Comparison of ENCODE assay signal across 3 cellular contexts in genomic region chr1:2611621-2612437, GRCh38.
TF ChIP-seq lines count a peak whose summit lies in the region.

No MANE protein-coding gene starts in this region.

TF ChIP-seq in HEK293, 187 proteins besides CTCF, POLR2A, EP300 and RAD21:
- TF ChIP-seq ZXDB (tag by site-specific recombination; IDR thresholded peaks at IDR 0.05) (no peak), ZBTB6 (tag by site-specific recombination; IDR thresholded peaks at IDR 0.05) (no peak), ZSCAN23 (tag by site-specific recombination; IDR thresholded peaks at IDR 0.05) (no peak), ZIC2 (tag by site-specific recombination; IDR thresholded peaks at IDR 0.05) (peak; percentile 44; the same call in 1 of the 2 replicates), OSR2 (tag by site-specific recombination; IDR thresholded peaks at IDR 0.05) (no peak), GLIS1 (tag by site-specific recombination; IDR thresholded peaks at IDR 0.05) (peak; percentile 87), ZNF24 (tag by site-specific recombination; IDR thresholded peaks at IDR 0.05) (no peak), ZEB2 (tag by site-specific recombination; IDR thresholded peaks at IDR 0.05) (no peak), ZNF404 (tag by site-specific recombination; IDR thresholded peaks at IDR 0.05) (no peak), ZBTB26 (tag by site-specific recombination; optimal IDR thresholded peaks at IDR 0.05) (no peak), PRDM4 (tag by site-specific recombination; IDR thresholded peaks at IDR 0.05) (no peak)

TF ChIP-seq in H1, 55 proteins besides CTCF, POLR2A, EP300 and RAD21:
- TF ChIP-seq YY1 (IDR thresholded peaks at IDR 0.05; ENCODE audit: low read depth, low read length) (no peak), BRCA1 (IDR thresholded peaks at IDR 0.05; ENCODE audit: low read depth, low read length) (no peak), ATF3 (IDR thresholded peaks at IDR 0.05; ENCODE audit: insufficient read depth, low read depth, low read length) (no peak), PHF8 (conservative IDR thresholded peaks at IDR 0.05; ENCODE audit: low read depth, low read length) (no peak), CHD1 (IDR thresholded peaks at IDR 0.05; ENCODE audit: low read depth, low read length) (no peak), SP2 (IDR thresholded peaks at IDR 0.05; ENCODE audit: low read length) (no peak), ATF2 (IDR thresholded peaks at IDR 0.05; ENCODE audit: low read length) (no peak), MAFK (IDR thresholded peaks at IDR 0.05; ENCODE audit: low read depth, low read length) (no peak), JUN (IDR thresholded peaks at IDR 0.05; ENCODE audit: low read depth, low read length) (no peak), ZNF274 (IDR thresholded peaks at IDR 0.05; ENCODE audit: borderline replicate concordance, extremely low read depth, low read length) (no peak), SAP30 (IDR thresholded peaks at IDR 0.05; ENCODE audit: insufficient read depth, insufficient replicate concordance, low read length) (no peak), TCF12 (IDR thresholded peaks at IDR 0.05; ENCODE audit: low read depth, low read length) (no peak), FOSL1 (IDR thresholded peaks at IDR 0.05; ENCODE audit: insufficient read depth, low read depth, low read length) (no peak), KDM5A (IDR thresholded peaks at IDR 0.05; ENCODE audit: low read length) (no peak), NANOG (IDR thresholded peaks at IDR 0.05; ENCODE audit: insufficient read depth, low read depth, low read length, poor library complexity, severe bottlenecking) (no peak), MAX (IDR thresholded peaks at IDR 0.05) (no peak), TAF1 (IDR thresholded peaks at IDR 0.05; ENCODE audit: low read depth, low read length) (no peak), KDM1A (IDR thresholded peaks at IDR 0.05; ENCODE audit: borderline replicate concordance, low read length) (no peak), CEBPB (IDR thresholded peaks at IDR 0.05; ENCODE audit: low read depth, low read length) (no peak)

TF ChIP-seq in SK-N-SH, 30 proteins besides CTCF, POLR2A, EP300 and RAD21:
- TF ChIP-seq GATA2 (CRISPR knock-in tag; IDR thresholded peaks at IDR 0.05) (no peak), ZBTB33 (IDR thresholded peaks at IDR 0.05; ENCODE audit: borderline replicate concordance, low read depth) (no peak), IRF3 (IDR thresholded peaks at IDR 0.05; ENCODE audit: low read depth, low read length) (no peak), JUND (IDR thresholded peaks at IDR 0.05) (no peak), NFIC (IDR thresholded peaks at IDR 0.05; ENCODE audit: borderline replicate concordance) (no peak), EZH2phosphoT487 (IDR thresholded peaks at IDR 0.05; ENCODE audit: borderline replicate concordance, low read depth) (no peak), TCF12 (IDR thresholded peaks at IDR 0.05) (no peak), TEAD4 (IDR thresholded peaks at IDR 0.05; ENCODE audit: borderline replicate concordance, insufficient read depth) (no peak), RCOR1 (IDR thresholded peaks at IDR 0.05; ENCODE audit: low read length) (no peak), POLR2AphosphoS5 (IDR thresholded peaks at IDR 0.05; ENCODE audit: low read depth, low read length) (no peak), FOXJ3 (CRISPR knock-in tag; IDR thresholded peaks at IDR 0.05) (no peak), MXI1 (IDR thresholded peaks at IDR 0.05; ENCODE audit: low read depth, low read length) (no peak)
